In the genomic region with DNA sequence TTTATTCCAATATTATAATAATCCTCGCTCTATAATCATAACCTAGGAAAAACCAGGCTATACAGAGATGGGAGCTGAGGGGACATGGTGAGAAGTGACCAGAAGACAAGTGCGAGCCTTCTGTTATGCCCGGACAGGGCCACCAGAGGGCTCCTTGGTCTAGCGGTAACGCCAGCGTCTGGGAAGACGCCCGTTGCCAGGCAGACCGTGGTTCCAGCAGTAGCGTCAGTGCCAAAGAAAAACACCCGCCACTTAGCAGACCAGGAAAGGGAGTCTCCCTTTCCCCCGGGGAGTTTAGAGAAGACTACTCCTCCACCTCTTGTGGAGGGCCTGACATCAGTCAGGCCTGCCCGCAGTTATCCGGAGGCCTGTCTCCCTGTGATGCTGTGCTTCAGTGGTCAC, we compare ENCODE assay signal across 1 cellular context.
TF ChIP-seq lines count a peak whose summit lies in the region.

No MANE protein-coding gene starts in this region.

TF ChIP-seq in HepG2, 621 proteins besides CTCF, POLR2A, EP300 and RAD21:
- 0 out of 2 replicates have a peak, but pooled peaks have one; percentile 26 for TF ChIP-seq ZBTB38 (CRISPR knock-in tag; IDR thresholded peaks at IDR 0.05)
- 0 out of 2 replicates have a peak, but pooled peaks have one; percentile 12 for TF ChIP-seq ZNF788 (CRISPR knock-in tag; IDR thresholded peaks at IDR 0.05; ENCODE audit: borderline replicate concordance)
- TF ChIP-seq, protein P1, sequence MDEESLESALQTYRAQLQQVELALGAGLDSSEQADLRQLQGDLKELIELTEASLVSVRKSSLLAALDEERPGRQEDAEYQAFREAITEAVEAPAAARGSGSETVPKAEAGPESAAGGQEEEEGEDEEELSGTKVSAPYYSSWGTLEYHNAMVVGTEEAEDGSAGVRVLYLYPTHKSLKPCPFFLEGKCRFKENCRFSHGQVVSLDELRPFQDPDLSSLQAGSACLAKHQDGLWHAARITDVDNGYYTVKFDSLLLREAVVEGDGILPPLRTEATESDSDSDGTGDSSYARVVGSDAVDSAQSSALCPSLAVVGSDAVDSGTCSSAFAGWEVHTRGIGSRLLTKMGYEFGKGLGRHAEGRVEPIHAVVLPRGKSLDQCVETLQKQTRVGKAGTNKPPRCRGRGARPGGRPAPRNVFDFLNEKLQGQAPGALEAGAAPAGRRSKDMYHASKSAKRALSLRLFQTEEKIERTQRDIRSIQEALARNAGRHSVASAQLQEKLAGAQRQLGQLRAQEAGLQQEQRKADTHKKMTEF (CRISPR knock-in tag; IDR thresholded peaks at IDR 0.05), result 0 out of 2 replicates have a peak, but pooled peaks have one; percentile 31
- TF ChIP-seq SMC3 (IDR thresholded peaks at IDR 0.05; ENCODE audit: low read length), result peak; percentile 26
- peak; percentile 69 for TF ChIP-seq STAG1 (CRISPR knock-in tag; IDR thresholded peaks at IDR 0.05)
- peak; percentile 60; the same call in 1 of the 2 replicates for TF ChIP-seq RFXAP (CRISPR knock-in tag; IDR thresholded peaks at IDR 0.05; ENCODE audit: borderline replicate concordance)
- TF ChIP-seq, protein P2, sequence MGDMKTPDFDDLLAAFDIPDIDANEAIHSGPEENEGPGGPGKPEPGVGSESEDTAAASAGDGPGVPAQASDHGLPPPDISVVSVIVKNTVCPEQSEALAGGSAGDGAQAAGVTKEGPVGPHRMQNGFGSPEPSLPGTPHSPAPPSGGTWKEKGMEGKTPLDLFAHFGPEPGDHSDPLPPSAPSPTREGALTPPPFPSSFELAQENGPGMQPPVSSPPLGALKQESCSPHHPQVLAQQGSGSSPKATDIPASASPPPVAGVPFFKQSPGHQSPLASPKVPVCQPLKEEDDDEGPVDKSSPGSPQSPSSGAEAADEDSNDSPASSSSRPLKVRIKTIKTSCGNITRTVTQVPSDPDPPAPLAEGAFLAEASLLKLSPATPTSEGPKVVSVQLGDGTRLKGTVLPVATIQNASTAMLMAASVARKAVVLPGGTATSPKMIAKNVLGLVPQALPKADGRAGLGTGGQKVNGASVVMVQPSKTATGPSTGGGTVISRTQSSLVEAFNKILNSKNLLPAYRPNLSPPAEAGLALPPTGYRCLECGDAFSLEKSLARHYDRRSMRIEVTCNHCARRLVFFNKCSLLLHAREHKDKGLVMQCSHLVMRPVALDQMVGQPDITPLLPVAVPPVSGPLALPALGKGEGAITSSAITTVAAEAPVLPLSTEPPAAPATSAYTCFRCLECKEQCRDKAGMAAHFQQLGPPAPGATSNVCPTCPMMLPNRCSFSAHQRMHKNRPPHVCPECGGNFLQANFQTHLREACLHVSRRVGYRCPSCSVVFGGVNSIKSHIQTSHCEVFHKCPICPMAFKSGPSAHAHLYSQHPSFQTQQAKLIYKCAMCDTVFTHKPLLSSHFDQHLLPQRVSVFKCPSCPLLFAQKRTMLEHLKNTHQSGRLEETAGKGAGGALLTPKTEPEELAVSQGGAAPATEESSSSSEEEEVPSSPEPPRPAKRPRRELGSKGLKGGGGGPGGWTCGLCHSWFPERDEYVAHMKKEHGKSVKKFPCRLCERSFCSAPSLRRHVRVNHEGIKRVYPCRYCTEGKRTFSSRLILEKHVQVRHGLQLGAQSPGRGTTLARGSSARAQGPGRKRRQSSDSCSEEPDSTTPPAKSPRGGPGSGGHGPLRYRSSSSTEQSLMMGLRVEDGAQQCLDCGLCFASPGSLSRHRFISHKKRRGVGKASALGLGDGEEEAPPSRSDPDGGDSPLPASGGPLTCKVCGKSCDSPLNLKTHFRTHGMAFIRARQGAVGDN (CRISPR knock-in tag; IDR thresholded peaks at IDR 0.05), result peak; percentile 40
- peak; percentile 67; the same call in 1 of the 2 replicates for TF ChIP-seq RFXANK (CRISPR knock-in tag; IDR thresholded peaks at IDR 0.05)
- TF ChIP-seq, protein P3, sequence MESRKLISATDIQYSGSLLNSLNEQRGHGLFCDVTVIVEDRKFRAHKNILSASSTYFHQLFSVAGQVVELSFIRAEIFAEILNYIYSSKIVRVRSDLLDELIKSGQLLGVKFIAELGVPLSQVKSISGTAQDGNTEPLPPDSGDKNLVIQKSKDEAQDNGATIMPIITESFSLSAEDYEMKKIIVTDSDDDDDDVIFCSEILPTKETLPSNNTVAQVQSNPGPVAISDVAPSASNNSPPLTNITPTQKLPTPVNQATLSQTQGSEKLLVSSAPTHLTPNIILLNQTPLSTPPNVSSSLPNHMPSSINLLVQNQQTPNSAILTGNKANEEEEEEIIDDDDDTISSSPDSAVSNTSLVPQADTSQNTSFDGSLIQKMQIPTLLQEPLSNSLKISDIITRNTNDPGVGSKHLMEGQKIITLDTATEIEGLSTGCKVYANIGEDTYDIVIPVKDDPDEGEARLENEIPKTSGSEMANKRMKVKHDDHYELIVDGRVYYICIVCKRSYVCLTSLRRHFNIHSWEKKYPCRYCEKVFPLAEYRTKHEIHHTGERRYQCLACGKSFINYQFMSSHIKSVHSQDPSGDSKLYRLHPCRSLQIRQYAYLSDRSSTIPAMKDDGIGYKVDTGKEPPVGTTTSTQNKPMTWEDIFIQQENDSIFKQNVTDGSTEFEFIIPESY (CRISPR knock-in tag; IDR thresholded peaks at IDR 0.05), result peak; percentile 95
- peak; percentile 79 for TF ChIP-seq RFX5 (IDR thresholded peaks at IDR 0.05; ENCODE audit: low read depth, low read length)
- TF ChIP-seq KDM2A (CRISPR knock-in tag; IDR thresholded peaks at IDR 0.05; ENCODE audit: borderline replicate concordance, low read depth), result peak; percentile 62; the same call in 1 of the 2 replicates
